8 cellular contexts compared by ENCODE assay signal in the genomic region with DNA sequence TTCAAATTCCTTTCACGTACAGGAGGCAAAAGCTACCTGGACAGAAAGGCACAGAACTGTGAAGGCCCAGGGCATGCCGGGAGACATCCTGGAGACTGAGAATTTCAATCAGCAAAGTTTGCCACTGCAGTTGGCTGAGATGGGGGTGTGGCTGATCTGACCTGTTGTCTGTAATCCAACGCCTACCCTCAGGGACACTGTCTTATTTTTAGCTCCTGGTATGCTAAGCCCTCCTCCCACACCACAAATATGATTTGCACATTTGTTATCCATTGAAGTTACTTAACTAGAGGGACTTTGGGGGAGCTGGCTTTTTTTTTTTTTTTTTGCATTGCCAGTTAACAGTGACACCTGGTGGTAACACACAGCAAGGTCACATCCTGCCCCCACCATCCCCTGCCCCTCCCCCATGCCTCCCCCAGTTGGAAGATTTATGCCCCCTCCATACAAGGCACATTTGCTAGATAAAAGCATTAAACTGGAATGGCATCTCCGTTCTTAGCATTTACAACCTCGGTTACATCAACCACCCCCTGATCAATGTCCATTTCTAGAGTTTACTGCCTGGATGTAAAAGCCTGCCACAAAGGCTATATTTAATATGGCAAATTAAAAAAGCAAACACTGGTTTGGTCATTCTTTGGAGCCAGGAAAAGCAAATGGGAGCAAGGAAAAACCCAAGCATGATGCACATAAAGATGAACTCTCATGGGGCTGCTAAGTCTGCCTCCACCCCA. TPM values are rescaled to one million over a fixed set of nuclear protein-coding genes. Genes with fewer than 3 reads are reported as not detected.
DNase-seq lines count a peak whose midpoint lies in the region; ATAC-seq and TF ChIP-seq lines count a peak whose summit lies in the region.

No MANE protein-coding gene starts in this region.

- in situ Hi-C loops in ACHN (cut with HindIII; ENCODE audit: low pct_ligation_motif_present, low pct_unique_long_range_greater_than_20kb, low sequenced_read_pairs), result no loop called here

- peak; percentile 84 to 95 for TF ChIP-seq CTCF in brain (conservative IDR thresholded peaks at IDR 0.05)
- peak; percentile 14 to 68 (median 62) for TF ChIP-seq CTCF in right lobe of liver (IDR thresholded peaks at IDR 0.05)

- no peaks in the 10 kb centered on the region for H3K9me3 Mint-ChIP-seq in brain

- H3K4me3 ChIP-seq in right lobe of liver, result no peak overlapping the region

- ATAC-seq in right lobe of liver (peak; percentile 59 to 70 (median 60)), HG02678 (IDR thresholded peaks at IDR 0.05; ENCODE audit: unreplicated experiment) (no peak)

- intact Hi-C loops in right lobe of liver (cut with DNase I), result loop anchor here in 1 of 2 donors (10.0 kb wide), 1 partner anchor 88 kb away; the partner anchor contains the start of gene VSTM2L

- no peaks in the 10 kb centered on the region for H3K27me3 Mint-ChIP-seq in brain

- no peaks in the 10 kb centered on the region for H3K27me3 ChIP-seq in right lobe of liver

- peaks cover 30% of the 10 kb centered on the region for H3K36me3 Mint-ChIP-seq in brain

- H3K36me3 ChIP-seq in right lobe of liver, result peaks cover 0 to 27% (median 8%) of the 10 kb centered on the region in 4 donors

- DNase-seq in ACHN (peak; percentile 19), GM03348 (ENCODE audit: low spot score) (peak; percentile 86), NCI-H187 (lab: John Stamatoyannopoulos, UW) (peak; percentile 13 to 69), right lobe of liver (no peak), mucosa of gallbladder (ENCODE audit: low spot score) (no peak)
- no peak for DNase-seq in activated naive CD4-positive, alpha-beta T cell treated with anti-CD3 and anti-CD28 coated beads, Interleukin-2, amount 50 U/mL, for 16 hours

- H3K4me3 Mint-ChIP-seq in brain, result no peak overlapping the region

- no peak for TF ChIP-seq POLR2A in right lobe of liver (IDR thresholded peaks at IDR 0.05)

- H3K4me1 ChIP-seq in right lobe of liver, result peaks cover 0 to 34% (median 14%) of the 10 kb centered on the region in 4 donors

- H3K4me1 Mint-ChIP-seq in brain, result peaks cover 69% of the 10 kb centered on the region

- peak overlapping the region; percentile 24 to 75 (median 59) for H3K27ac Mint-ChIP-seq in brain

- H3K27ac ChIP-seq in right lobe of liver, result peak overlapping the region in 1 of 3 donors; percentile 16

- H3K9me3 ChIP-seq in right lobe of liver, result no peaks in the 10 kb centered on the region

- WGBS in right lobe of liver (ENCODE audit: insufficient coverage, low coverage, low lambda C conversion rate, missing lambda C conversion rate), result 8% methylated on average over 4 of the region's 5 CpGs

RNA-seq across cellular contexts. Expression of gene TTI1, which starts 40.3 kb away (rescaled TPM):
- 30.7 TPM for polyA plus RNA-seq in brain (ENCODE audit: insufficient read depth, low read depth, low replicate concordance)
- total RNA-seq in right lobe of liver, result 10 to 100 TPM in 4 of 6 experiments, 1 to 10 TPM in 2; 8.6 to 14.3 (median 11.3) TPM
- 19.1 TPM for total RNA-seq in mucosa of gallbladder

RNA-seq across cellular contexts. Expression of gene RPRD1B, which starts 40.6 kb away (rescaled TPM):
- 24.2 TPM for polyA plus RNA-seq in brain (ENCODE audit: insufficient read depth, low read depth, low replicate concordance)
- 100 to 1,000 TPM in 1 of 6 experiments, 10 to 100 TPM in 5; 25.0 to 153 (median 37.9) TPM for total RNA-seq in right lobe of liver
- 30.5 TPM for total RNA-seq in mucosa of gallbladder

Comparison
In these comparisons a context has a peak if more than half of its experiments do, and no peak if none do; other contexts are left out.
1. DNase-seq: peak in ACHN (single experiment), GM03348 (single experiment) and NCI-H187 (2 of 2); none in right lobe of liver (0 of 3), activated naive CD4-positive, alpha-beta T cell treated with anti-CD3 and anti-CD28 coated beads, Interleukin-2, amount 50 U/mL, for 16 hours (single experiment) and mucosa of gallbladder (single experiment).